1 cellular context compared by ENCODE assay signal in genomic region chr7:149838224-149838991, GRCh38.
TF ChIP-seq lines count a peak whose summit lies in the region.

Gene ZNF862, plus strand, starts transcription at chr7:149838375. Its CDS starts 237 bp downstream, at chr7:149838612.

TF ChIP-seq in HEK293, 187 proteins besides CTCF, POLR2A, EP300 and RAD21 (continued from another document):
- no peak for TF ChIP-seq SCRT2 (tag by site-specific recombination; IDR thresholded peaks at IDR 0.05)
- no peak for TF ChIP-seq AEBP2 (tag by site-specific recombination; IDR thresholded peaks at IDR 0.05; ENCODE audit: borderline replicate concordance)
- TF ChIP-seq SP3 (tag by site-specific recombination; IDR thresholded peaks at IDR 0.05), result peak; percentile 93
- peak; percentile 98 for TF ChIP-seq ZNF692 (tag by site-specific recombination; IDR thresholded peaks at IDR 0.05)
- peak; percentile 85 for TF ChIP-seq KLF7 (tag by site-specific recombination; IDR thresholded peaks at IDR 0.05; ENCODE audit: borderline replicate concordance)
- TF ChIP-seq ZBTB8A (tag by site-specific recombination; IDR thresholded peaks at IDR 0.05), result peak; percentile 74
- TF ChIP-seq ZEB2 (tag by site-specific recombination; IDR thresholded peaks at IDR 0.05), result peak; percentile 91
- peak; percentile 97 for TF ChIP-seq ZFP69B (tag by site-specific recombination; IDR thresholded peaks at IDR 0.05)
- no peak for TF ChIP-seq ZSCAN4 (tag by site-specific recombination; IDR thresholded peaks at IDR 0.05)
- TF ChIP-seq MYNN (tag by site-specific recombination; IDR thresholded peaks at IDR 0.05; ENCODE audit: borderline replicate concordance), result peak; percentile 51; the same call in 1 of the 2 replicates
- no peak for TF ChIP-seq ZNF768 (tag by site-specific recombination; IDR thresholded peaks at IDR 0.05)
- TF ChIP-seq ZNF398 (tag by site-specific recombination; IDR thresholded peaks at IDR 0.05), result peak; percentile 99
- TF ChIP-seq ZBTB7A (tag by site-specific recombination; IDR thresholded peaks at IDR 0.05; ENCODE audit: low read depth), result peak; percentile 63; the same call in 1 of the 2 replicates
- TF ChIP-seq ZNF416 (tag by site-specific recombination; IDR thresholded peaks at IDR 0.05), result no peak
- TF ChIP-seq ZNF449 (tag by site-specific recombination; IDR thresholded peaks at IDR 0.05), result no peak; the same call in 1 of the 2 replicates
- TF ChIP-seq ZNF26 (tag by site-specific recombination; IDR thresholded peaks at IDR 0.05), result no peak
- peak; percentile 98 for TF ChIP-seq ZNF561 (tag by site-specific recombination; IDR thresholded peaks at IDR 0.05; ENCODE audit: borderline replicate concordance)
- TF ChIP-seq ZBTB20 (tag by site-specific recombination; IDR thresholded peaks at IDR 0.05), result peak; percentile 95
- peak; percentile 76 for TF ChIP-seq ZBTB11 (tag by site-specific recombination; conservative IDR thresholded peaks at IDR 0.05; ENCODE audit: low read depth)
- no peak for TF ChIP-seq ZNF560 (tag by site-specific recombination; IDR thresholded peaks at IDR 0.05; ENCODE audit: borderline replicate concordance)
- TF ChIP-seq ZNF660 (tag by site-specific recombination; IDR thresholded peaks at IDR 0.05), result peak; percentile 77
- peak; percentile 88 for TF ChIP-seq ZNF335 (tag by site-specific recombination; conservative IDR thresholded peaks at IDR 0.05)
- peak; percentile 72; the same call in 1 of the 2 replicates for TF ChIP-seq ZFP37 (tag by site-specific recombination; IDR thresholded peaks at IDR 0.05)
- peak; percentile 99 for TF ChIP-seq ZBTB17 (tag by site-specific recombination; IDR thresholded peaks at IDR 0.05)
- TF ChIP-seq ZNF37A (tag by site-specific recombination; IDR thresholded peaks at IDR 0.05), result no peak
- 0 out of 2 replicates have a peak, but pooled peaks have one; percentile 23 for TF ChIP-seq ZNF10 (tag by site-specific recombination; IDR thresholded peaks at IDR 0.05)
- 0 out of 2 replicates have a peak, but pooled peaks have one; percentile 15 for TF ChIP-seq ZNF843 (tag by site-specific recombination; IDR thresholded peaks at IDR 0.05)
- no peak for TF ChIP-seq ZBTB21 (tag by site-specific recombination; IDR thresholded peaks at IDR 0.05)
- TF ChIP-seq ZNF473 (tag by site-specific recombination; IDR thresholded peaks at IDR 0.05), result no peak
- TF ChIP-seq IKZF3 (tag by site-specific recombination; IDR thresholded peaks at IDR 0.05), result 0 out of 2 replicates have a peak, but pooled peaks have one; percentile 40
TF ChIP-seq in HEK293: peak in this region for 65.
